ENCODE assay signal across 5 cellular contexts in the genomic region with DNA sequence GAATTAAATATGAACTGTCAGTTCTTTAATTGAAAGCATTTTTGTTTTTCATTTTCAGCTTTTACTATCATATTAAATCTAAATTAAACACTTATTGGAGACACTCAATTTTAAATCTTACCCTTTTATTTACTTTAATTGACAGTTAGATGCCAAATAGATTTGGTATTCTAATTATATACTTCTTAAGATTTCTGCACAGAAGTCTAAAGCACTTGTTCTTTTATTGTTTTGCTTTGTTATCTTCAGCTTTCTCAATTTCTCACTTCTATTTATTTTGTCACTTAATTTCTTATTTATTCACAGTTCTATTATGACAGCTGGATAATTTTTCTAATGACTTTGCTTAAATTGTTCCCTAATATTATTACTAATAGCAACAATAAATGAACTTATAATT.
"Had no signal": no experiment of that assay in that cellular context is flagged by ENCODE, and none has a peak within 500 bp of the region (broad histone marks: within the 10 kb centered on the region; RNA-seq: fewer than 3 reads in every experiment).

No MANE protein-coding gene starts in this region.

- ATAC-seq: HepG2 had no signal

- DNase-seq: IMR-90, KBM-7 had no signal

- H3K27ac ChIP-seq: HL-60 had no signal

- FAIRE-seq: HepG2, HTR-8/SVneo had no signal
